Comparison of ENCODE assay signal across 22 cellular contexts in the genomic region with DNA sequence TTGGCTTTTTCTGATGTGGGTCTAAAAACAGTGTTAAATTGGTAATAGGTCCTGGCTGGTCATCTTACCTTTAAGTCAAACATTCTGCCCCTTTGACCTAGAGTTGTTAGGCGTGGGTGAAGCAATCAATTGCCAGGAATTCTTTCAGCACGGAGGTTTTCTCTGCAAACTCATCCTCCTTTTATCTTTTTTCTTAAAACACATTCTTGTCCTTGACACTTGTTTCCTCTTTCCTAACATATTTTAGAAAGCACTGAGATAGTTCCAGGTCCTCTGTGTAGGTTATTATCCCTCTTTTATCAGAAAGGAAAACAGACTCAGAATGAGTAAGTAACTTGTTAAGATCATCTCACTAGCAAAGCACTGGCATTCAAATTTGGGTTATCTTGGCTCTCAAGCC.
"Had no signal": no experiment of that assay in that cellular context is flagged by ENCODE, and none has a peak within 500 bp of the region (broad histone marks: within the 10 kb centered on the region; RNA-seq: fewer than 3 reads in every experiment).

No MANE protein-coding gene starts in this region.

- H3K27me3 ChIP-seq: esophagus squamous epithelium, foreskin keratinocyte, spleen, thyroid gland had no signal

- H3K9me3 Mint-ChIP-seq: activated naive CD8-positive, alpha-beta T cell treated with anti-CD3 and anti-CD28 coated beads, Interleukin-2, amount 50 U/mL, for 24 hours; activated T-cell treated with anti-CD3 and anti-CD28 coated beads, Interleukin-2, amount 50 U/mL, for 4 hours; dendritic cell treated with granulocyte-macrophage colony-stimulating factor and Interleukin-4, amounts not matched to agents 40 ng/mL and 50 ng/mL, for 4 days; effector memory CD8-positive, alpha-beta T cell had no signal

- H3K4me1 ChIP-seq: left ventricle myocardium inferior, parathyroid adenoma, thyroid gland had no signal

- DNase-seq: activated CD4-positive, alpha-beta T cell treated with anti-CD3 and anti-CD28 coated beads, Interleukin-2, amount 10 ng/mL, durations not matched to agents 7 days and 5 days; activated CD4-positive, CD25-positive, alpha-beta regulatory T cell; activated CD8-positive, alpha-beta T cell treated with anti-CD3 and anti-CD28 coated beads, Interleukin-2, amount 10 ng/mL, durations not matched to agents 7 days and 5 days; activated effector memory CD4-positive, alpha-beta T cell treated with Interleukin-2 at 50 U/mL for 16 hours; activated naive CD4-positive, alpha-beta T cell treated with anti-CD3 and anti-CD28 coated beads, Interleukin-2, amount 10 ng/mL, durations not matched to agents 7 days and 5 days; activated naive CD8-positive, alpha-beta T cell treated with anti-CD3 and anti-CD28 coated beads, Interleukin-2, amount 50 U/mL, for 24 hours; activated T-cell treated with anti-CD3 and anti-CD28 coated beads, Interleukin-2, amount 50 U/mL, for 4 hours; cerebellar nuclear complex; effector memory CD8-positive, alpha-beta T cell; esophagus squamous epithelium; foreskin keratinocyte; glutamatergic neuron; kidney glomerular epithelial cell; left ventricle myocardium inferior; naive thymus-derived CD8-positive, alpha-beta T cell; SK-N-SH; spleen; stimulated activated naive CD4-positive, alpha-beta T cell treated with Interleukin-2 at 50 U/mL for 16 hours; thyroid gland had no signal

- ATAC-seq: activated CD8-positive, alpha-beta T cell treated with anti-CD3 and anti-CD28 coated beads, Interleukin-2, amount 10 ng/mL, durations not matched to agents 7 days and 5 days; activated naive CD8-positive, alpha-beta T cell treated with anti-CD3 and anti-CD28 coated beads, Interleukin-2, amount 50 U/mL, for 24 hours; activated T-cell treated with anti-CD3 and anti-CD28 coated beads, Interleukin-2, amount 50 U/mL, for 4 hours; effector memory CD8-positive, alpha-beta T cell; foreskin keratinocyte; naive thymus-derived CD8-positive, alpha-beta T cell had no signal

- H3K4me3 ChIP-seq: esophagus squamous epithelium, left ventricle myocardium inferior, spleen, thyroid gland had no signal

- H3K36me3 ChIP-seq: esophagus squamous epithelium, thyroid gland had no signal

- H3K27ac Mint-ChIP-seq: activated CD4-positive, alpha-beta T cell treated with anti-CD3 and anti-CD28 coated beads, Interleukin-2, amount 10 ng/mL, durations not matched to agents 7 days and 5 days; activated CD8-positive, alpha-beta T cell treated with anti-CD3 and anti-CD28 coated beads, Interleukin-2, amount 10 ng/mL, durations not matched to agents 7 days and 5 days; activated naive CD8-positive, alpha-beta T cell treated with anti-CD3 and anti-CD28 coated beads, Interleukin-2, amount 50 U/mL, for 24 hours; dendritic cell treated with granulocyte-macrophage colony-stimulating factor and Interleukin-4, amounts not matched to agents 40 ng/mL and 50 ng/mL, for 4 days; T-helper 2 cell treated with Interferon-gamma antibody and Interleukin-4, amounts not matched to agents 5 μg/mL and 100 μg/mL, for 36 hours had no signal

- H3K9ac ChIP-seq: parathyroid adenoma, SK-N-SH had no signal

- H3K79me2 ChIP-seq: parathyroid adenoma had no signal

- H2AFZ ChIP-seq: parathyroid adenoma had no signal

- H3K9me2 ChIP-seq: SK-N-SH had no signal

- H3K27me3 Mint-ChIP-seq: activated CD4-positive, alpha-beta T cell treated with anti-CD3 and anti-CD28 coated beads, Interleukin-2, amount 10 ng/mL, durations not matched to agents 7 days and 5 days; activated naive CD4-positive, alpha-beta T cell treated with anti-CD3 and anti-CD28 coated beads, Interleukin-2, amount 10 ng/mL, durations not matched to agents 7 days and 5 days; activated naive CD8-positive, alpha-beta T cell treated with anti-CD3 and anti-CD28 coated beads, Interleukin-2, amount 50 U/mL, for 24 hours; dendritic cell treated with granulocyte-macrophage colony-stimulating factor and Interleukin-4, amounts not matched to agents 40 ng/mL and 50 ng/mL, for 4 days; effector memory CD8-positive, alpha-beta T cell; naive thymus-derived CD8-positive, alpha-beta T cell had no signal

- H3K27ac ChIP-seq: esophagus squamous epithelium, foreskin keratinocyte, left ventricle myocardium inferior, parathyroid adenoma, thyroid gland had no signal

- H3K9me3 ChIP-seq: esophagus squamous epithelium, left ventricle myocardium inferior, SK-N-SH, spleen, thyroid gland had no signal

- H3K4me3 Mint-ChIP-seq: activated CD4-positive, alpha-beta T cell treated with anti-CD3 and anti-CD28 coated beads, Interleukin-2, amount 10 ng/mL, durations not matched to agents 7 days and 5 days; activated CD8-positive, alpha-beta T cell treated with anti-CD3 and anti-CD28 coated beads, Interleukin-2, amount 10 ng/mL, durations not matched to agents 7 days and 5 days; activated naive CD4-positive, alpha-beta T cell treated with anti-CD3 and anti-CD28 coated beads, Interleukin-2, amount 10 ng/mL, durations not matched to agents 7 days and 5 days; activated naive CD8-positive, alpha-beta T cell treated with anti-CD3 and anti-CD28 coated beads, Interleukin-2, amount 50 U/mL, for 24 hours; activated T-cell treated with anti-CD3 and anti-CD28 coated beads, Interleukin-2, amount 50 U/mL, for 4 hours; dendritic cell treated with granulocyte-macrophage colony-stimulating factor and Interleukin-4, amounts not matched to agents 40 ng/mL and 50 ng/mL, for 4 days; effector memory CD8-positive, alpha-beta T cell; naive thymus-derived CD8-positive, alpha-beta T cell; T-helper 2 cell treated with Interferon-gamma antibody and Interleukin-4, amounts not matched to agents 5 μg/mL and 100 μg/mL, for 36 hours had no signal

- H3K4me2 ChIP-seq: SK-N-SH had no signal
